In the genomic region with DNA sequence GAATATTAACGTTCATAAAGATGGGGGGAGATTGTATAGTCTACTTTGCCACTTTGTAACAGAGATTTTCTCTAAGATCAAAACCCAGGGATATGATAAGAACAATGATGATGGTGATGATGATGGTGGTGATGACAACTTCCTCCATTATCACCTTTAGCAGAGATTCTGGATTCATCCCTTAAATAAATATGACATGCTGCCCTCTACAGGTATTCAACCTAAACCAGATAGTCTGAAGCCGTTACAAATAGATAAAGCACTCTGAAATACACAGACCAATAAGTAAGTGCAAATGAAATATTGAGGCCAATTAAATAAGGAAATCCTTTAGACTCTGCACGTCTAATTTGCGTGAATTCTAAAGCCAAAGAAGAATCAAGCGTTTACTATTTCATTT, we compare ENCODE assay signal across 1 cellular context.
TF ChIP-seq lines count a peak whose summit lies in the region.

No MANE protein-coding gene starts in this region.

TF ChIP-seq in SK-N-SH, 30 proteins besides CTCF, POLR2A, EP300 and RAD21 (continued from another document):
- TF ChIP-seq, protein P1, sequence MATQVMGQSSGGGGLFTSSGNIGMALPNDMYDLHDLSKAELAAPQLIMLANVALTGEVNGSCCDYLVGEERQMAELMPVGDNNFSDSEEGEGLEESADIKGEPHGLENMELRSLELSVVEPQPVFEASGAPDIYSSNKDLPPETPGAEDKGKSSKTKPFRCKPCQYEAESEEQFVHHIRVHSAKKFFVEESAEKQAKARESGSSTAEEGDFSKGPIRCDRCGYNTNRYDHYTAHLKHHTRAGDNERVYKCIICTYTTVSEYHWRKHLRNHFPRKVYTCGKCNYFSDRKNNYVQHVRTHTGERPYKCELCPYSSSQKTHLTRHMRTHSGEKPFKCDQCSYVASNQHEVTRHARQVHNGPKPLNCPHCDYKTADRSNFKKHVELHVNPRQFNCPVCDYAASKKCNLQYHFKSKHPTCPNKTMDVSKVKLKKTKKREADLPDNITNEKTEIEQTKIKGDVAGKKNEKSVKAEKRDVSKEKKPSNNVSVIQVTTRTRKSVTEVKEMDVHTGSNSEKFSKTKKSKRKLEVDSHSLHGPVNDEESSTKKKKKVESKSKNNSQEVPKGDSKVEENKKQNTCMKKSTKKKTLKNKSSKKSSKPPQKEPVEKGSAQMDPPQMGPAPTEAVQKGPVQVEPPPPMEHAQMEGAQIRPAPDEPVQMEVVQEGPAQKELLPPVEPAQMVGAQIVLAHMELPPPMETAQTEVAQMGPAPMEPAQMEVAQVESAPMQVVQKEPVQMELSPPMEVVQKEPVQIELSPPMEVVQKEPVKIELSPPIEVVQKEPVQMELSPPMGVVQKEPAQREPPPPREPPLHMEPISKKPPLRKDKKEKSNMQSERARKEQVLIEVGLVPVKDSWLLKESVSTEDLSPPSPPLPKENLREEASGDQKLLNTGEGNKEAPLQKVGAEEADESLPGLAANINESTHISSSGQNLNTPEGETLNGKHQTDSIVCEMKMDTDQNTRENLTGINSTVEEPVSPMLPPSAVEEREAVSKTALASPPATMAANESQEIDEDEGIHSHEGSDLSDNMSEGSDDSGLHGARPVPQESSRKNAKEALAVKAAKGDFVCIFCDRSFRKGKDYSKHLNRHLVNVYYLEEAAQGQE (IDR thresholded peaks at IDR 0.05; ENCODE audit: low read depth, low read length): no peak
